In genomic region chr1:34279971-34280370, GRCh38 we compare ENCODE assay signal across 34 cellular contexts.
"Had no signal": no experiment of that assay in that cellular context is flagged by ENCODE, and none has a peak within 500 bp of the region (broad histone marks: within the 10 kb centered on the region; RNA-seq: fewer than 3 reads in every experiment).

No MANE protein-coding gene starts in this region.

- H3K27ac ChIP-seq: KMS-11 had no signal

- DNase-seq: Karpas-422, Kasumi-1, MG63, MM.1S, MV-4-11, NCI-H1048, NCI-H1092, NCI-H1092 treated with DMSO at 0.1 percent for 48 hours, NCI-H1105, NCI-H1105 treated with DMSO at 0.1 percent for 48 hours, NCI-H1417, NCI-H1417 treated with DMSO at 0.1 percent for 48 hours, NCI-H1436, NCI-H1436 treated with DMSO at 0.1 percent for 48 hours, NCI-H146, NCI-H1694, NCI-H1694 treated with DMSO at 0.1 percent for 48 hours, NCI-H187, NCI-H187 treated with DMSO at 0.1 percent for 48 hours, NCI-H1930, NCI-H2029, NCI-H2029 treated with DMSO at 0.1 percent for 48 hours, NCI-H2081, NCI-H2081 treated with DMSO at 0.1 percent for 48 hours, NCI-H2107, NCI-H2171, NCI-H2171 treated with DMSO at 0.1 percent for 48 hours, NCI-H2227 treated with DMSO at 0.1 percent for 48 hours, NCI-H226, NCI-H345, NCI-H446, NCI-H446 treated with DMSO at 0.1 percent for 48 hours, NCI-H510A had no signal

- H3K4me3 ChIP-seq: MG63 had no signal

- H3K27me3 ChIP-seq: MG63 had no signal

- H3K4me2 ChIP-seq: KMS-11 had no signal

- H3K36me3 ChIP-seq: MG63 had no signal

- H3K9me3 ChIP-seq: MG63 had no signal
